In the genomic region with DNA sequence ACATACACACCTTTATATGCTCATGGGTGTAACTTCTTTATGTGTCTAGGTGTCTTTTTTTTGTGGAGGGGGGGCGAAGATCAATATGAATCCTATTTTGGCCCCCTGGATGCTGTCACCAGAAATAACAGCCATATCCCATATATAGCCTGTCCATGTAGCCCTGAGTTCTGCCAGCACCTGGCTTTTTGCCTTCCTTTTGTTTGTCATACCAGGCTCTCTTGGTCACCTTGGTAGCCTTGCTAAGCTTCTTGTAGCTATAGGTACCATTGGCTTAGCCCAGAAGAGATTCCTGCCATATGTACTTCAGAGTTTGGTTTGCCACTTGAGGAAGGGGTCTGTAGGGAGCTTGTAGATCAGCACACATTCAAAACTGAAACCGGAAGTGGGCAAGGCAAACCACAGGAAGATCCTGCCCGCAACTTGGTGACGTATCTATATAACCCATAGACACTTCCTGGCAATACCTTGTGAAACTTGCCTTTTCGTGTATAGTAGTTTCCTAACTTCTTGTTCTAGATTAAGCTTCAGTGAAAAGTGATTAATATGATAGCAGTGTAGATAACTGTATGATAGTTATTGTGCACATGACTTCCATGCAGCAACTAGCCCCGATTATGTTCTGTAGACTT, we compare ENCODE assay signal across 8 cellular contexts. TPM values are rescaled to one million over a fixed set of nuclear protein-coding genes. Genes with fewer than 3 reads are reported as not detected.
DNase-seq lines count a peak whose midpoint lies in the region; ATAC-seq and TF ChIP-seq lines count a peak whose summit lies in the region.

No MANE protein-coding gene starts in this region.

- DNase-seq in NOMO-1 treated with DMSO at 0.1 percent for 48 hours (lab: John Stamatoyannopoulos, UW; ENCODE audit: unreplicated experiment) (peak; percentile 100), mucosa of descending colon (peak; percentile 45 to 77 (median 55)), transverse colon (peak; percentile 68), NCI-H524 (lab: John Stamatoyannopoulos, UW) (no peak), NCI-H1436 (lab: John Stamatoyannopoulos, UW) (no peak)
- DNase-seq in activated T-cell treated with anti-CD3 and anti-CD28 coated beads, Interleukin-2, amount 50 U/mL, for 48 hours = peak; percentile 86 to 87

- no peak for TF ChIP-seq POLR2A in transverse colon (IDR thresholded peaks at IDR 0.05)

- H3K4me1 ChIP-seq in mucosa of descending colon (ENCODE audit: low read depth) = peaks cover 7% of the 10 kb centered on the region
- peaks cover 0 to 26% (median 3%) of the 10 kb centered on the region in 4 donors for H3K4me1 ChIP-seq in transverse colon

- TF ChIP-seq CTCF in mucosa of descending colon (IDR thresholded peaks at IDR 0.05) (no peak), transverse colon (IDR thresholded peaks at IDR 0.05) (no peak)

- H3K36me3 ChIP-seq in mucosa of descending colon (ENCODE audit: low read depth) (no peaks in the 10 kb centered on the region), transverse colon (no peaks in the 10 kb centered on the region)

- ATAC-seq in GM18498 (IDR thresholded peaks at IDR 0.05; ENCODE audit: unreplicated experiment) = peak; percentile 93
- peak; percentile 96 for ATAC-seq in HG02642 (IDR thresholded peaks at IDR 0.05; ENCODE audit: poor library complexity, unreplicated experiment)
- peak; percentile 97 for ATAC-seq in mucosa of descending colon

- no peak for TF ChIP-seq EP300 in transverse colon (IDR thresholded peaks at IDR 0.05; ENCODE audit: low read depth)

- no peaks in the 10 kb centered on the region for H3K27me3 ChIP-seq in transverse colon

- intact Hi-C loops in mucosa of descending colon (cut with DNase I, micrococcal nuclease) = no loop called here
- intact Hi-C loops in transverse colon (cut with DNase I; ENCODE audit: low total_unique reads) = no loop called here

- in situ Hi-C loops in transverse colon (cut with MboI; ENCODE audit: low pct_ligation_motif_present in 1 of 4, low pct_unique_long_range_greater_than_20kb in 1 of 4, low sequenced_read_pairs in 3 of 4) = no loop called here

- peak overlapping the region; percentile 14 to 58 (median 36) for H3K27ac ChIP-seq in transverse colon

- H3K9me3 ChIP-seq in mucosa of descending colon (no peaks in the 10 kb centered on the region), transverse colon (no peaks in the 10 kb centered on the region)

- WGBS in transverse colon (ENCODE audit: low coverage in 1 of 2), 2 donors = 74 to 75% methylated on average over 4 to 6 of the region's 6 CpGs

- H3K4me3 ChIP-seq in mucosa of descending colon (no peak overlapping the region), transverse colon (no peak overlapping the region)

RNA-seq across cellular contexts. Expression of gene RASA2, which starts 11.9 kb away (rescaled TPM):
- total RNA-seq in mucosa of descending colon (10 to 100 TPM; 15.5 to 22.5 (median 21.7) TPM), transverse colon (10 to 100 TPM in 3 of 4 donors, 1 to 10 TPM in 1; 9.0 to 70.3 (median 21.5) TPM)

Comparison
In these comparisons a context has a peak if more than half of its experiments do, and no peak if none do; other contexts are left out.
1. DNase-seq: peak in NOMO-1 treated with DMSO at 0.1 percent for 48 hours (single experiment), activated T-cell treated with anti-CD3 and anti-CD28 coated beads, Interleukin-2, amount 50 U/mL, for 48 hours (2 of 2), mucosa of descending colon (3 of 3) and transverse colon (single experiment); none in NCI-H524 (0 of 2) and NCI-H1436 (single experiment).
2. Peak in every context shown above with its lines, with median percentiles within 50 percentile points of each other: ATAC-seq.